Comparison of ENCODE assay signal across 18 cellular contexts in the genomic region with DNA sequence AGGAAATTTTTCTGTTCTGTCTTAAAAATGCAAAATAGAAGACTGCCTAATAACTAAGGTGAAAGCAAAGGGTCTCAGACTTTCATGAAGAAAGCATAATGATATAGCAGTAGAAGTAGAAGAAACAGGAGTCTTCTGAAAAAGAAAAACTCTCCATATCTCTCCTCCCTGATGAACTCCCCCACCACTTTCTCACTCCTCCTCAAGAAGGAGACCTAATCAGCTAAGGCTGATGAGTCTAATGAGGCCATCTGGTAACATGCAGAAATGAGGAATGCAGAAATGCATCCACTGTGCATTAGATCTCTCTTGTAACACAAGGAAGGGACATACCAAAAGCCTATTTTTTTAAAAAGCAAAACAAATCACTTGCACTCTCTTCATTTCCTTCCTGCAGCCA.
"Had no signal": no experiment of that assay in that cellular context is flagged by ENCODE, and none has a peak within 500 bp of the region (broad histone marks: within the 10 kb centered on the region; RNA-seq: fewer than 3 reads in every experiment).

No MANE protein-coding gene starts in this region.

- H3K36me3 ChIP-seq: ascending aorta, left ventricle myocardium inferior, thyroid gland had no signal

- DNase-seq: activated CD4-positive, alpha-beta T cell treated with anti-CD3 and anti-CD28 coated beads, Interleukin-2, amount 10 ng/mL, durations not matched to agents 7 days and 5 days; activated CD8-positive, alpha-beta memory T cell treated with anti-CD3 and anti-CD28 coated beads, Interleukin-2, amount 50 U/mL, for 4 hours; activated effector memory CD4-positive, alpha-beta T cell treated with Interleukin-2 at 50 U/mL for 16 hours; activated naive CD4-positive, alpha-beta T cell treated with anti-CD3 and anti-CD28 coated beads, Interleukin-2, amount 50 U/mL, for 16 hours; activated T-cell treated with anti-CD3 and anti-CD28 coated beads, Interleukin-2, amount 50 U/mL, for 48 hours; effector CD4-positive, alpha-beta T cell; head of caudate nucleus; kidney glomerular epithelial cell; left ventricle myocardium inferior; occipital lobe; retina; stimulated activated CD4-positive, alpha-beta T cell treated with anti-CD3 and anti-CD28 coated beads, Interleukin-1b, Interleukin-23, amount 100 ng/mL, for 48 hours; stimulated activated CD8-positive, alpha-beta memory T cell treated with anti-CD3 and anti-CD28 coated beads, Interleukin-4, amount 100 ng/mL, for 48 hours; stimulated activated naive CD4-positive, alpha-beta T cell treated with Interleukin-2 at 50 U/mL for 16 hours; thyroid gland had no signal

- ATAC-seq: activated CD4-positive, CD25-positive, alpha-beta regulatory T cell treated with anti-CD3 and anti-CD28 coated beads, Interleukin-2, amount 50 U/mL, for 24 hours; natural killer cell treated with Interleukin-12 subunit alpha and Interleukin-12 subunit beta and Interleukin-15 and Interleukin-18, amount 100 ng/mL, for 72 hours had no signal

- H3K27ac ChIP-seq: ascending aorta, left ventricle myocardium inferior, thyroid gland had no signal

- H3K4me1 ChIP-seq: ascending aorta, left ventricle myocardium inferior, thyroid gland had no signal

- H3K4me3 ChIP-seq: ascending aorta, left ventricle myocardium inferior, thyroid gland had no signal

- H3K9me3 ChIP-seq: thyroid gland had no signal

- H3K27me3 ChIP-seq: ascending aorta, thyroid gland had no signal
